27 cellular contexts compared by ENCODE assay signal in genomic region chr9:132986586-132986985, GRCh38. TPM values are rescaled to one million over a fixed set of nuclear protein-coding genes. Genes with fewer than 3 reads are reported as not detected.
DNase-seq lines count a peak whose midpoint lies in the region; ATAC-seq, FAIRE-seq and TF ChIP-seq lines count a peak whose summit lies in the region.
"Had no signal": no experiment of that assay in that cellular context is flagged by ENCODE, and none has a peak within 500 bp of the region (broad histone marks: within the 10 kb centered on the region; RNA-seq: fewer than 3 reads in every experiment).

No MANE protein-coding gene starts in this region.

- in situ Hi-C loops in brain microvascular endothelial cell (cut with HindIII; ENCODE audit: low pct_ligation_motif_present, low sequenced_read_pairs), result no loop called here

- no peak overlapping the region for H3K4me3 ChIP-seq in heart left ventricle
- no peak overlapping the region for H3K4me3 ChIP-seq in right atrium auricular region
- no peak overlapping the region for H3K4me3 ChIP-seq in fibroblast of the aortic adventitia (ENCODE audit: low read depth, low read length)
- no peak overlapping the region for H3K4me3 ChIP-seq in brain microvascular endothelial cell (ENCODE audit: low read depth, low read length)
- H3K4me3 ChIP-seq: coronary artery, hepatocyte had no signal

- DNase-seq in heart left ventricle (no peak), right atrium auricular region (ENCODE audit: low spot score) (no peak), M059J (ENCODE audit: low read depth) (peak; percentile 21), fibroblast of the aortic adventitia (ENCODE audit: low read depth) (peak; percentile 2), urothelium cell line (ENCODE audit: low spot score) (peak; percentile 33), GM03348 (ENCODE audit: low spot score) (no peak), brain microvascular endothelial cell (no peak)
- DNase-seq: ACHN; activated CD4-positive, alpha-beta T cell treated with anti-CD3 and anti-CD28 coated beads, Interleukin-2, amount 50 U/mL, for 1 hour; activated effector memory CD4-positive, alpha-beta T cell treated with Interleukin-2 at 50 U/mL for 16 hours; endodermal cell; GF-D8; GOT3; NCI-H1436; NCI-H510A; nucleus accumbens; SHP77 treated with DMSO at 0.1 percent for 48 hours; stimulated activated CD8-positive, alpha-beta memory T cell treated with anti-CD3 and anti-CD28 coated beads, Interleukin-4, amount 100 ng/mL, for 48 hours; T-cell had no signal

- ATAC-seq in heart left ventricle (peak; percentile 13 to 44 (median 27)), HG02759 (IDR thresholded peaks at IDR 0.05; ENCODE audit: unreplicated experiment) (no peak)
- ATAC-seq: T-cell had no signal

- FAIRE-seq in urothelium cell line (lab: Jason Lieb, UNC), result no peak
- FAIRE-seq: GM19239, islet of Langerhans had no signal

- intact Hi-C loops in heart left ventricle (cut with DNase I), result no loop called here

- H3K27ac ChIP-seq in heart left ventricle (peak overlapping the region in 1 of 12 donors; percentile 15), right atrium auricular region (peak overlapping the region in 1 of 2 donors; percentile 20), brain microvascular endothelial cell (no peak overlapping the region)
- H3K27ac ChIP-seq: coronary artery, hepatocyte had no signal

- H3K36me3 ChIP-seq in heart left ventricle (no peaks in the 10 kb centered on the region), right atrium auricular region (no peaks in the 10 kb centered on the region), brain microvascular endothelial cell (replicated peaks) (no peaks in the 10 kb centered on the region)

- H3K9me3 ChIP-seq in heart left ventricle (no peaks in the 10 kb centered on the region), right atrium auricular region (no peaks in the 10 kb centered on the region)

- peaks cover 0 to 17% (median 0%) of the 10 kb centered on the region in 12 donors for H3K4me1 ChIP-seq in heart left ventricle
- H3K4me1 ChIP-seq in right atrium auricular region, result peaks cover 0 to 14% of the 10 kb centered on the region in 2 donors

- no peak for TF ChIP-seq POLR2A in heart left ventricle (IDR thresholded peaks at IDR 0.05)

- peaks cover 0 to 52% (median 7%) of the 10 kb centered on the region in 9 donors for H3K27me3 ChIP-seq in heart left ventricle
- H3K27me3 ChIP-seq in right atrium auricular region, result no peaks in the 10 kb centered on the region
- H3K27me3 ChIP-seq in brain microvascular endothelial cell (replicated peaks), result peaks cover 29% of the 10 kb centered on the region
- H3K27me3 ChIP-seq: hepatocyte had no signal

- TF ChIP-seq CTCF in heart left ventricle (IDR thresholded peaks at IDR 0.05) (no peak), right atrium auricular region (IDR thresholded peaks at IDR 0.05) (no peak), fibroblast of the aortic adventitia (IDR thresholded peaks at IDR 0.05; ENCODE audit: insufficient read depth, low read length) (no peak), brain microvascular endothelial cell (IDR thresholded peaks at IDR 0.05; ENCODE audit: low read depth, low read length, missing control alignments) (no peak)

- 51 to 63% (median 56%) methylated on average over 8 to 11 of the region's 11 CpGs for WGBS in heart left ventricle, 4 donors

RNA-seq across cellular contexts. Expression of gene GFI1B, which starts 8.1 kb away (rescaled TPM):
- total RNA-seq in heart left ventricle, result under 1 TPM in 3 of 9 donors, not detected in 6; 0.31 to 0.39 (median 0.32) TPM
- polyA plus RNA-seq in heart left ventricle, result under 1 TPM; 0.06 to 0.11 TPM
- under 1 TPM in 1 of 2 donors, not detected in 1; 0.35 TPM for total RNA-seq in right atrium auricular region
- total RNA-seq in M059J (2014; rRNA removed; shearing (Covaris generic)), result 0.30 TPM in 1 of 2 replicates, not detected in the other
- total RNA-seq in fibroblast of the aortic adventitia (ENCODE audit: low replicate concordance), result not detected in 2 replicates
- total RNA-seq: lung microvascular endothelial cell, subcutaneous adipose tissue, ureter had no signal
- polyA plus RNA-seq: hepatocyte had no signal

RNA-seq across cellular contexts. Expression of gene TSC1, which starts 42.2 kb away (rescaled TPM):
- total RNA-seq in heart left ventricle, result 10 to 100 TPM; 34.4 to 87.6 (median 55.9) TPM
- polyA plus RNA-seq in heart left ventricle, result 10 to 100 TPM; 16.2 to 19.8 TPM
- total RNA-seq in right atrium auricular region, result 10 to 100 TPM; 27.6 to 36.4 TPM
- total RNA-seq in M059J (2014; rRNA removed; shearing (Covaris generic)), result 21.7 and 29.4 TPM in 2 replicates
- total RNA-seq in fibroblast of the aortic adventitia (ENCODE audit: low replicate concordance), result 56.0 and 70.7 TPM in 2 replicates

RNA-seq across cellular contexts. Expression of gene GTF3C5, which starts 44.2 kb away (rescaled TPM):
- 10 to 100 TPM; 22.9 to 45.8 (median 34.5) TPM for total RNA-seq in heart left ventricle
- 10 to 100 TPM; 46.7 to 51.7 TPM for polyA plus RNA-seq in heart left ventricle
- 10 to 100 TPM; 30.5 to 31.1 TPM for total RNA-seq in right atrium auricular region
- total RNA-seq in M059J (2014; rRNA removed; shearing (Covaris generic)), result 53.7 and 81.1 TPM in 2 replicates
- 20.8 and 33.9 TPM in 2 replicates for total RNA-seq in fibroblast of the aortic adventitia (ENCODE audit: low replicate concordance)

Comparison
In these comparisons a context has a peak if more than half of its experiments do, and no peak if none do; other contexts are left out.
1. DNase-seq: peak in M059J (single experiment), fibroblast of the aortic adventitia (single experiment) and urothelium cell line (single experiment); none in heart left ventricle (0 of 5), right atrium auricular region (single experiment), GM03348 (single experiment) and brain microvascular endothelial cell (single experiment).